ENCODE assay signal across 16 cellular contexts in the genomic region with DNA sequence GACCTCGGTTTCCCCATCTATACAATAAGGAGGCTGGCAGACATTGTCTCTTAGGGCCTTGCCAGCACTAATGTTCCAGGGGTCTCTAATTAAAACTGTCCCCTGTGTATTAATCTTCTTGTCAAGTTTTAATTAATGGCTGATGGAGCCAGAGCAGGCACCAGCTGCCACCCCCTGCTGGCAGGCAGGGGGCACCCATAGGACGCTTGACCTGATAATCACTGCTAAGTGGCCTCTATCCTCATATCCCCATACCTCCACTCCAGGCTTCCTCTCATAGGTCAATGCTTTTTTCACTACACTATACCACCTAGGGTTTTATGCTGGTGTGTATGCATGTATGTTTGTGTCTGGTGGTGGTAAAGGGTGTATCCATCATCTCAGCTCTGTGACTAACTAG.
"Had no signal": no experiment of that assay in that cellular context is flagged by ENCODE, and none has a peak within 500 bp of the region (broad histone marks: within the 10 kb centered on the region; RNA-seq: fewer than 3 reads in every experiment).

No MANE protein-coding gene starts in this region.

- H3K27ac ChIP-seq: brain microvascular endothelial cell, dorsolateral prefrontal cortex had no signal

- H3K36me3 ChIP-seq: brain microvascular endothelial cell had no signal

- H3K4me3 ChIP-seq: dorsolateral prefrontal cortex had no signal

- FAIRE-seq: endometrium had no signal

- DNase-seq: activated CD4-positive, alpha-beta T cell treated with anti-CD3 and anti-CD28 coated beads for 1 hour; activated CD4-positive, alpha-beta T cell treated with anti-CD3 and anti-CD28 coated beads, Interleukin-2, amount 50 U/mL, for 48 hours; activated effector memory CD4-positive, alpha-beta T cell treated with anti-CD3 and anti-CD28 coated beads, Interleukin-2, amount 50 U/mL, for 16 hours; activated T-cell treated with anti-CD3 and anti-CD28 coated beads, Interleukin-2, amount 50 U/mL, for 4 hours; amniotic stem cell; brain microvascular endothelial cell; dorsolateral prefrontal cortex; mesenchymal stem cell; stimulated activated CD4-positive, alpha-beta T cell treated with anti-CD3 and anti-CD28 coated beads, Interleukin-2, amount 100 ng/mL, for 48 hours; stimulated activated naive CD4-positive, alpha-beta T cell treated with Interleukin-2 at 50 U/mL for 16 hours; T1000 had no signal

- ATAC-seq: activated naive CD4-positive, alpha-beta T cell treated with anti-CD3 and anti-CD28 coated beads, Interleukin-2, amount 50 U/mL, for 72 hours; activated T-cell treated with anti-CD3 and anti-CD28 coated beads, Interleukin-2, amount 50 U/mL, for 4 hours; esophagus mucosa; left lobe of liver; natural killer cell treated with Interleukin-12 subunit alpha and Interleukin-12 subunit beta and Interleukin-15 and Interleukin-18, amount 100 ng/mL, for 72 hours had no signal

- H3K27me3 ChIP-seq: brain microvascular endothelial cell had no signal
